In genomic region chr9:22154064-22154463, GRCh38 we compare ENCODE assay signal across 31 cellular contexts.
"Had no signal": no experiment of that assay in that cellular context is flagged by ENCODE, and none has a peak within 500 bp of the region (broad histone marks: within the 10 kb centered on the region; RNA-seq: fewer than 3 reads in every experiment).

No MANE protein-coding gene starts in this region.

- H3K4me1 ChIP-seq: neural progenitor cell, parathyroid adenoma had no signal

- H3K9ac ChIP-seq: neural progenitor cell, parathyroid adenoma had no signal

- H3K27me3 Mint-ChIP-seq: naive B cell had no signal

- ATAC-seq: left cardiac atrium, left lung, psoas muscle, sciatic nerve had no signal

- H3K27me3 ChIP-seq: heart right ventricle, hepatocyte, left lung, neural progenitor cell, suprapubic skin, tibial nerve, upper lobe of left lung had no signal

- FAIRE-seq: urothelium cell line had no signal

- H3K27ac Mint-ChIP-seq: mesothelial cell of epicardium; natural killer cell; nephron progenitor cell; neural progenitor cell; stimulated activated effector memory CD8-positive, alpha-beta T cell treated with anti-CD3 and anti-CD28 coated beads, Interleukin-12 subunit alpha, Interleukin-12 subunit beta, amount 100 ng/mL, for 72 hours had no signal

- H3K4me3 ChIP-seq: heart right ventricle, hepatocyte, left lung, lower lobe of right lung, neural progenitor cell, psoas muscle, skin epidermis, suprapubic skin, thoracic aorta, tibial nerve, upper lobe of left lung had no signal

- H3K9me3 ChIP-seq: heart right ventricle, left lung, lower lobe of right lung, neutrophil, psoas muscle, suprapubic skin, thoracic aorta, tibial nerve, upper lobe of left lung had no signal

- H3K4me3 Mint-ChIP-seq: mesothelial cell of epicardium; naive B cell; natural killer cell; nephron progenitor cell; neural progenitor cell; stimulated activated effector memory CD8-positive, alpha-beta T cell treated with anti-CD3 and anti-CD28 coated beads, Interleukin-12 subunit alpha, Interleukin-12 subunit beta, amount 100 ng/mL, for 72 hours had no signal

- DNase-seq: heart right ventricle; islet precursor cell; kidney glomerular epithelial cell; left cardiac atrium; lower lobe of right lung; mammary epithelial cell; mesendoderm; naive B cell; natural killer cell; nephron progenitor cell; occipital lobe; psoas muscle; stimulated activated CD4-positive, alpha-beta T cell treated with anti-CD3 and anti-CD28 coated beads, Interleukin-12 subunit alpha, Interleukin-12 subunit beta, amount 100 ng/mL, for 4 hours; stimulated activated CD4-positive, alpha-beta T cell treated with anti-CD3 and anti-CD28 coated beads, Interleukin-15, amount 100 ng/mL, for 24 hours; stimulated activated CD4-positive, alpha-beta T cell treated with anti-CD3 and anti-CD28 coated beads, Interleukin-2, amount 100 ng/mL, for 24 hours; stimulated activated CD4-positive, alpha-beta T cell treated with anti-CD3 and anti-CD28 coated beads, Interleukin-4, amount 100 ng/mL, for 24 hours; stimulated activated naive CD4-positive, alpha-beta T cell treated with Interleukin-2 at 50 U/mL for 16 hours had no signal

- H3K27ac ChIP-seq: heart right ventricle, hepatocyte, left lung, lower lobe of right lung, neural progenitor cell, neutrophil, parathyroid adenoma, psoas muscle, skin epidermis, suprapubic skin, thoracic aorta, tibial nerve, upper lobe of left lung had no signal

- H3K36me3 ChIP-seq: heart right ventricle, left lung, lower lobe of right lung, neural progenitor cell, neutrophil, suprapubic skin, thoracic aorta, tibial nerve, upper lobe of left lung had no signal

- H3K4me2 ChIP-seq: hepatocyte, neural progenitor cell had no signal

- H3K9me3 Mint-ChIP-seq: mesothelial cell of epicardium; natural killer cell; nephron progenitor cell; neural progenitor cell; stimulated activated effector memory CD8-positive, alpha-beta T cell treated with anti-CD3 and anti-CD28 coated beads, Interleukin-12 subunit alpha, Interleukin-12 subunit beta, amount 100 ng/mL, for 72 hours had no signal

- H3K36me3 Mint-ChIP-seq: mesothelial cell of epicardium; naive B cell; natural killer cell; neural progenitor cell; stimulated activated effector memory CD8-positive, alpha-beta T cell treated with anti-CD3 and anti-CD28 coated beads, Interleukin-12 subunit alpha, Interleukin-12 subunit beta, amount 100 ng/mL, for 72 hours had no signal

- H3K4me1 Mint-ChIP-seq: natural killer cell; neural progenitor cell; stimulated activated effector memory CD8-positive, alpha-beta T cell treated with anti-CD3 and anti-CD28 coated beads, Interleukin-12 subunit alpha, Interleukin-12 subunit beta, amount 100 ng/mL, for 72 hours had no signal
